In the genomic region with DNA sequence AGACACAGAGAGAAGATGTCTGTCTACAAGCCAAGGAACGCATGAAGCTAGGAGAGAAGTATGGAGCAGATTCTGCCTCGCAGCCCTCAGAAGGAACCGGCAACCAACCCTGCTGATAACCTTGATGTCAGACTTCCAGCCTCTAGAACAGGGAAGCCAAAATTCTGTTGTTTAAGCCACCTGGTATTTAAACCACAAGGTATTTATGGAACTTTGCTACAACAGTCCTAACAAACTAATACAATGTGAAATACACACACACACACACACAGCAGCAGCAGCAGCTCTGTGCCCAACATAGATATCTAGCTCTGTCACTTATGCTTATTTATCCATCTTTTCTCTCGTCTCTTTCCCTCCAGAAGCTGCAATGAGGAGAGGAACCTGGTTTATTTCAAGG, we compare ENCODE assay signal across 20 cellular contexts.
DNase-seq lines count a peak whose midpoint lies in the region; ATAC-seq and TF ChIP-seq lines count a peak whose summit lies in the region.
"Had no signal": no experiment of that assay in that cellular context is flagged by ENCODE, and none has a peak within 500 bp of the region (broad histone marks: within the 10 kb centered on the region; RNA-seq: fewer than 3 reads in every experiment).

No MANE protein-coding gene starts in this region.

- H3K27me3 Mint-ChIP-seq in immature natural killer cell (ENCODE audit: low read depth in 3 of 3) (peaks cover 2 to 9% (median 4%) of the 10 kb centered on the region in 3 donors), CD14-positive monocyte (ENCODE audit: low read depth in 3 of 3) (peaks cover 0 to 2% (median 0%) of the 10 kb centered on the region in 3 donors)

- H3K9me3 ChIP-seq in RWPE2 (ENCODE audit: severe bottlenecking), result no peaks in the 10 kb centered on the region
- H3K9me3 ChIP-seq: SJSA1 had no signal

- H3K36me3 Mint-ChIP-seq in immature natural killer cell (peaks cover 3 to 18% (median 5%) of the 10 kb centered on the region in 3 donors), CD14-positive monocyte (no peaks in the 10 kb centered on the region)

- no peak for ATAC-seq in RWPE2 (ENCODE audit: low read depth)
- ATAC-seq: Panc1 had no signal

- H3K27ac ChIP-seq in RWPE2 (ENCODE audit: poor library complexity, severe bottlenecking), result peak overlapping the region; percentile 6
- H3K27ac ChIP-seq: C4-2B, KMS-11, SJSA1 had no signal

- CTCF ChIA-PET in HEK293T (lab: Yijun Ruan, JAX), result no interaction called here

- peaks cover 1 to 8% (median 4%) of the 10 kb centered on the region in 6 donors for H3K9me3 Mint-ChIP-seq in immature natural killer cell
- peaks cover 3 to 10% (median 8%) of the 10 kb centered on the region in 7 donors for H3K9me3 Mint-ChIP-seq in CD14-positive monocyte

- H3K4me3 Mint-ChIP-seq in immature natural killer cell, result peak overlapping the region in 1 of 5 donors; percentile 31
- no peak overlapping the region for H3K4me3 Mint-ChIP-seq in CD14-positive monocyte

- H3K4me3 ChIP-seq in RWPE2 (ENCODE audit: severe bottlenecking), result no peak overlapping the region
- H3K4me3 ChIP-seq: SJSA1 had no signal

- DNase-seq in RWPE2 (ENCODE audit: low spot score) (no peak), astrocyte of the hippocampus (ENCODE audit: low read depth, low spot score) (peak; percentile 28), immature natural killer cell (no peak), CD14-positive monocyte (ENCODE audit: low spot score) (no peak), amygdala (lab: John Stamatoyannopoulos, UW) (no peak), HEK293T (ENCODE audit: extremely low spot score) (no peak)
- no peak for DNase-seq in activated CD4-positive, CD25-positive, alpha-beta regulatory T cell treated with anti-CD3 and anti-CD28 coated beads, Interleukin-2, amount 50 U/mL, for 72 hours
- DNase-seq: EL; GOT3; NCI-H1092 treated with DMSO at 0.1 percent for 48 hours; NCI-H1436 treated with DMSO at 0.1 percent for 48 hours; NCI-H2029; NCI-H2227 treated with DMSO at 0.1 percent for 48 hours; NCI-H510A treated with DMSO at 0.1 percent for 48 hours; NCI-H774; NK-92 treated with Interleukin-12 subunit alpha and Interleukin-12 subunit beta, amount 100 ng/mL, for 24 hours had no signal

- peak overlapping the region in 4 of 6 donors; percentile 35 to 88 (median 78) for H3K27ac Mint-ChIP-seq in immature natural killer cell
- H3K27ac Mint-ChIP-seq in CD14-positive monocyte, result peak overlapping the region in 1 of 7 donors; percentile 6

- H3K4me1 ChIP-seq in RWPE2 (ENCODE audit: insufficient read depth, poor library complexity, severe bottlenecking), result no peaks in the 10 kb centered on the region
- H3K4me1 ChIP-seq: SJSA1 had no signal

- no peaks in the 10 kb centered on the region for H3K27me3 ChIP-seq in RWPE2 (ENCODE audit: insufficient read depth, poor library complexity, severe bottlenecking)
- H3K27me3 ChIP-seq: SJSA1 had no signal

- H3K4me1 Mint-ChIP-seq in immature natural killer cell (peaks cover 48 to 79% of the 10 kb centered on the region in 2 donors), CD14-positive monocyte (peaks cover 2% of the 10 kb centered on the region)

- no peak for TF ChIP-seq CTCF in RWPE2 (IDR thresholded peaks at IDR 0.05; ENCODE audit: poor library complexity, severe bottlenecking)
- no peak for TF ChIP-seq CTCF in CD14-positive monocyte (IDR thresholded peaks at IDR 0.05)

- H3K36me3 ChIP-seq in RWPE2 (ENCODE audit: low read depth), result no peaks in the 10 kb centered on the region
- H3K36me3 ChIP-seq: SJSA1 had no signal

- intact Hi-C loops in CD14-positive monocyte (cut with micrococcal nuclease), result no loop called here

- POLR2A ChIA-PET in HEK293T (lab: Yijun Ruan, JAX), result no interaction called here

TF ChIP-seq in HEK293T, 16 proteins besides CTCF, POLR2A, EP300 and RAD21:
- no peak for TF ChIP-seq ARNT (IDR thresholded peaks at IDR 0.05)
